Comparison of ENCODE assay signal across 1 cellular context in genomic region chr19:7924241-7924640, GRCh38.
TF ChIP-seq lines count a peak whose summit lies in the region.

No MANE protein-coding gene starts in this region.

TF ChIP-seq in WTC11, 78 proteins besides CTCF, POLR2A, EP300 and RAD21 (continued from another document):
- TF ChIP-seq ARID4B (CRISPR knock-in tag; IDR thresholded peaks at IDR 0.05; ENCODE audit: borderline replicate concordance) (no peak), AR (CRISPR knock-in tag; IDR thresholded peaks at IDR 0.05) (no peak), ATF6 (CRISPR knock-in tag; IDR thresholded peaks at IDR 0.05) (no peak), CDX4 (CRISPR knock-in tag; IDR thresholded peaks at IDR 0.05; ENCODE audit: borderline replicate concordance) (no peak), TP53 (CRISPR knock-in tag; IDR thresholded peaks at IDR 0.05) (no peak)
